17 cellular contexts compared by ENCODE assay signal in genomic region chr5:75089137-75089536, GRCh38. TPM values are rescaled to one million over a fixed set of nuclear protein-coding genes. Genes with fewer than 3 reads are reported as not detected.
DNase-seq lines count a peak whose midpoint lies in the region; ATAC-seq and TF ChIP-seq lines count a peak whose summit lies in the region.
"Had no signal": no experiment of that assay in that cellular context is flagged by ENCODE, and none has a peak within 500 bp of the region (broad histone marks: within the 10 kb centered on the region; RNA-seq: fewer than 3 reads in every experiment).

No MANE protein-coding gene starts in this region.

- H3K27ac Mint-ChIP-seq in activated naive CD4-positive, alpha-beta T cell treated with anti-CD3 and anti-CD28 coated beads for 36 hours = no peak overlapping the region
- no peak overlapping the region for H3K27ac Mint-ChIP-seq in T-helper 2 cell treated with Interferon-gamma antibody and Interleukin-4, amounts not matched to agents 5 μg/mL and 100 μg/mL, for 36 hours
- H3K27ac Mint-ChIP-seq in immature natural killer cell = no peak overlapping the region
- H3K27ac Mint-ChIP-seq: activated naive CD8-positive, alpha-beta T cell treated with anti-CD3 and anti-CD28 coated beads, Interleukin-2, amount 10 ng/mL, durations not matched to agents 7 days and 5 days had no signal

- H3K4me3 ChIP-seq in coronary artery = no peak overlapping the region
- H3K4me3 ChIP-seq: thoracic aorta had no signal

- peak; percentile 95 for ATAC-seq in stimulated activated naive CD8-positive, alpha-beta T cell treated with anti-CD3 and anti-CD28 coated beads, Interleukin-15, Interleukin-2, amounts not matched to agents 100 U/mL and 50 U/mL, for 24 hours
- ATAC-seq in HG03097 (IDR thresholded peaks at IDR 0.05; ENCODE audit: low FRiP score, unreplicated experiment) = no peak

- no peak overlapping the region for H3K4me3 Mint-ChIP-seq in activated naive CD4-positive, alpha-beta T cell treated with anti-CD3 and anti-CD28 coated beads for 36 hours
- H3K4me3 Mint-ChIP-seq in T-helper 2 cell treated with Interferon-gamma antibody and Interleukin-4, amounts not matched to agents 5 μg/mL and 100 μg/mL, for 36 hours = no peak overlapping the region
- no peak overlapping the region for H3K4me3 Mint-ChIP-seq in immature natural killer cell
- H3K4me3 Mint-ChIP-seq: activated naive CD8-positive, alpha-beta T cell treated with anti-CD3 and anti-CD28 coated beads, Interleukin-2, amount 10 ng/mL, durations not matched to agents 7 days and 5 days had no signal

- CTCF ChIA-PET in activated naive CD4-positive, alpha-beta T cell treated with anti-CD3 and anti-CD28 coated beads for 36 hours (lab: Charles Lee) = interaction anchor here (0.7 to 1.6 kb wide), 2 partner anchors 39 to 129 kb away, joined by 3 read pairs; no protein-coding TSS in a partner anchor

- H3K4me1 Mint-ChIP-seq in activated naive CD4-positive, alpha-beta T cell treated with anti-CD3 and anti-CD28 coated beads for 36 hours (ENCODE audit: low read depth) = peaks cover 16% of the 10 kb centered on the region
- H3K4me1 Mint-ChIP-seq in T-helper 2 cell treated with Interferon-gamma antibody and Interleukin-4, amounts not matched to agents 5 μg/mL and 100 μg/mL, for 36 hours (ENCODE audit: low read depth) = no peaks in the 10 kb centered on the region
- no peaks in the 10 kb centered on the region for H3K4me1 Mint-ChIP-seq in immature natural killer cell

- H3K9me3 Mint-ChIP-seq in activated naive CD4-positive, alpha-beta T cell treated with anti-CD3 and anti-CD28 coated beads for 36 hours = no peaks in the 10 kb centered on the region
- no peaks in the 10 kb centered on the region for H3K9me3 Mint-ChIP-seq in T-helper 2 cell treated with Interferon-gamma antibody and Interleukin-4, amounts not matched to agents 5 μg/mL and 100 μg/mL, for 36 hours
- no peaks in the 10 kb centered on the region for H3K9me3 Mint-ChIP-seq in immature natural killer cell
- H3K9me3 Mint-ChIP-seq: activated naive CD8-positive, alpha-beta T cell treated with anti-CD3 and anti-CD28 coated beads, Interleukin-2, amount 10 ng/mL, durations not matched to agents 7 days and 5 days had no signal

- H3K36me3 Mint-ChIP-seq in activated naive CD4-positive, alpha-beta T cell treated with anti-CD3 and anti-CD28 coated beads for 36 hours (ENCODE audit: low read depth) = no peaks in the 10 kb centered on the region
- no peaks in the 10 kb centered on the region for H3K36me3 Mint-ChIP-seq in T-helper 2 cell treated with Interferon-gamma antibody and Interleukin-4, amounts not matched to agents 5 μg/mL and 100 μg/mL, for 36 hours (ENCODE audit: low read depth)
- no peaks in the 10 kb centered on the region for H3K36me3 Mint-ChIP-seq in immature natural killer cell
- H3K36me3 Mint-ChIP-seq: activated naive CD8-positive, alpha-beta T cell treated with anti-CD3 and anti-CD28 coated beads, Interleukin-2, amount 10 ng/mL, durations not matched to agents 7 days and 5 days had no signal

- intact Hi-C loops in activated naive CD4-positive, alpha-beta T cell treated with anti-CD3 and anti-CD28 coated beads for 36 hours (cut with micrococcal nuclease) = no loop called here

- no peak overlapping the region for H3K27ac ChIP-seq in coronary artery
- H3K27ac ChIP-seq: HL-60, thoracic aorta had no signal

- no peak for TF ChIP-seq CTCF in coronary artery (IDR thresholded peaks at IDR 0.05)

- no peaks in the 10 kb centered on the region for H3K27me3 Mint-ChIP-seq in activated naive CD4-positive, alpha-beta T cell treated with anti-CD3 and anti-CD28 coated beads for 36 hours (ENCODE audit: low read depth)
- H3K27me3 Mint-ChIP-seq in T-helper 2 cell treated with Interferon-gamma antibody and Interleukin-4, amounts not matched to agents 5 μg/mL and 100 μg/mL, for 36 hours (ENCODE audit: low read depth) = peaks cover 9% of the 10 kb centered on the region
- peaks cover 0 to 6% (median 4%) of the 10 kb centered on the region in 3 donors for H3K27me3 Mint-ChIP-seq in immature natural killer cell (ENCODE audit: low read depth in 3 of 3)

- peak; percentile 37 for DNase-seq in activated naive CD4-positive, alpha-beta T cell treated with anti-CD3 and anti-CD28 coated beads for 36 hours
- no peak for DNase-seq in activated naive CD4-positive, alpha-beta T cell (lab: John Stamatoyannopoulos, UW)
- peak; percentile 20 for DNase-seq in T-helper 2 cell treated with Interferon-gamma antibody and Interleukin-4, amounts not matched to agents 5 μg/mL and 100 μg/mL, for 36 hours (ENCODE audit: low spot score)
- peak; percentile 61 for DNase-seq in islet precursor cell
- peak; percentile 26 for DNase-seq in stimulated activated naive CD8-positive, alpha-beta T cell treated with anti-CD3 and anti-CD28 coated beads, Interleukin-15, Interleukin-2, amounts not matched to agents 100 U/mL and 50 U/mL, for 24 hours
- no peak for DNase-seq in coronary artery (ENCODE audit: low spot score)
- no peak for DNase-seq in immature natural killer cell
- DNase-seq: activated naive CD8-positive, alpha-beta T cell treated with anti-CD3 and anti-CD28 coated beads, Interleukin-2, amount 10 ng/mL, durations not matched to agents 7 days and 5 days; COR-L47; GDM1; glutamatergic neuron; Karpas-422; NCI-H1436 treated with DMSO at 0.1 percent for 48 hours had no signal

RNA-seq across cellular contexts. Expression of gene GCNT4, which starts 36.8 kb away (rescaled TPM):
- 1 to 10 TPM; 2.1 to 2.4 TPM for total RNA-seq in activated naive CD4-positive, alpha-beta T cell treated with anti-CD3 and anti-CD28 coated beads for 36 hours
- under 1 TPM in 2 of 3 donors, not detected in 1; 0.03 to 0.10 TPM for polyA plus RNA-seq in immature natural killer cell
- total RNA-seq: endothelial cell of umbilical vein had no signal
- polyA plus RNA-seq: endothelial cell of umbilical vein had no signal

Comparison
In these comparisons a context has a peak if more than half of its experiments do, and no peak if none do; other contexts are left out.
1. DNase-seq: peak in activated naive CD4-positive, alpha-beta T cell treated with anti-CD3 and anti-CD28 coated beads for 36 hours (single experiment), T-helper 2 cell treated with Interferon-gamma antibody and Interleukin-4, amounts not matched to agents 5 μg/mL and 100 μg/mL, for 36 hours (single experiment), islet precursor cell (single experiment) and stimulated activated naive CD8-positive, alpha-beta T cell treated with anti-CD3 and anti-CD28 coated beads, Interleukin-15, Interleukin-2, amounts not matched to agents 100 U/mL and 50 U/mL, for 24 hours (single experiment); none in activated naive CD4-positive, alpha-beta T cell (0 of 4), coronary artery (single experiment) and immature natural killer cell (0 of 3).